1 cellular context compared by ENCODE assay signal in the genomic region with DNA sequence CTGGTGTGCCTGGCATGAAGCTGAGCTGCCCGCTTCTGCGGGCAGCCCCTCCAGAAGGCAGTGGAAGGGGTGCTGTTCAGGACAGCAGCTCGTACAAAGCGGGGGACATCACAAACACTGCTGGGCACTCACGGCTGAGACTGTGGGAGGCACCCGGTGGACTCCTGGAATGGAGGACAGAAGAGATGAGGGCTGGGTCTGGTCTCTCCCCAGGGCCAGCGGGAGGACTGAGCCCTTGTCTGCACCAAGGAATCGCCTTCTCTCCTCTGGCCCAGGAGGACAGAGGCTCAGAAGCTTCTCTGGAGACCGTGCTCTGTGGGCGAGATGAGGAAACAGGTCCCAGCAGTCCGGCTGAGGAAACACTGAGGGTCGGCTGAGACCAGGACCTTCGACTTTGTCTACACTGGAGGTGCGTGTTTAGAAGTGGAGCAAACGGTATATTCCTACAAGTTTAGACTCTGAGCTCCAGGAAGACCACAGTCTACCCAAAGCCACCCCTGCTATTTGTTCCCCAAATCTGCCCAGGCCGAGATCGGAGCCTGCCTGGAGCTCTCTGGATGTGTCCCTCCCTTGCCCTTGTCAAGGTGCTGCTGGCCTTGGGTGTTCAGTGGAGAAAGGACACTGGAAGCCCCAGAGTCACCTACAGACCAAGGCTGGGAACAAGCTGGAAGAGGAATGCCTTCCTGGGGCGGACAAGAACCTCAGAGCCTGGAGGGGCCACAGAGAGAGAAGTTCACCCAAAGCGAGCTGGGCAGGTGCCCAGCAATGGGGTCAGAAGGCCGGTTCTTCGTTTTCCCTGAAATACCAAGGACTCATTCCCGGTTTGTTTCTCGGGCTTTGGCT.
TF ChIP-seq lines count a peak whose summit lies in the region.

No MANE protein-coding gene starts in this region.

TF ChIP-seq in IMR-90, 13 proteins besides CTCF, POLR2A, EP300 and RAD21 (continued from another document):
- TF ChIP-seq, protein P1, sequence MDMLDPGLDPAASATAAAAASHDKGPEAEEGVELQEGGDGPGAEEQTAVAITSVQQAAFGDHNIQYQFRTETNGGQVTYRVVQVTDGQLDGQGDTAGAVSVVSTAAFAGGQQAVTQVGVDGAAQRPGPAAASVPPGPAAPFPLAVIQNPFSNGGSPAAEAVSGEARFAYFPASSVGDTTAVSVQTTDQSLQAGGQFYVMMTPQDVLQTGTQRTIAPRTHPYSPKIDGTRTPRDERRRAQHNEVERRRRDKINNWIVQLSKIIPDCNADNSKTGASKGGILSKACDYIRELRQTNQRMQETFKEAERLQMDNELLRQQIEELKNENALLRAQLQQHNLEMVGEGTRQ (IDR thresholded peaks at IDR 0.05; ENCODE audit: low read depth, low read length) = no peak
- TF ChIP-seq RCOR1 (IDR thresholded peaks at IDR 0.05; ENCODE audit: insufficient replicate concordance, low read length) (no peak), BHLHE40 (IDR thresholded peaks at IDR 0.05; ENCODE audit: low read depth, low read length) (no peak)
- TF ChIP-seq, protein P2, sequence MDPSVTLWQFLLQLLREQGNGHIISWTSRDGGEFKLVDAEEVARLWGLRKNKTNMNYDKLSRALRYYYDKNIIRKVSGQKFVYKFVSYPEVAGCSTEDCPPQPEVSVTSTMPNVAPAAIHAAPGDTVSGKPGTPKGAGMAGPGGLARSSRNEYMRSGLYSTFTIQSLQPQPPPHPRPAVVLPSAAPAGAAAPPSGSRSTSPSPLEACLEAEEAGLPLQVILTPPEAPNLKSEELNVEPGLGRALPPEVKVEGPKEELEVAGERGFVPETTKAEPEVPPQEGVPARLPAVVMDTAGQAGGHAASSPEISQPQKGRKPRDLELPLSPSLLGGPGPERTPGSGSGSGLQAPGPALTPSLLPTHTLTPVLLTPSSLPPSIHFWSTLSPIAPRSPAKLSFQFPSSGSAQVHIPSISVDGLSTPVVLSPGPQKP (IDR thresholded peaks at IDR 0.05; ENCODE audit: borderline replicate concordance, low read depth, low read length) = no peak
TF ChIP-seq in IMR-90: peak in this region for 0.
